Comparison of ENCODE assay signal across 8 cellular contexts in the genomic region with DNA sequence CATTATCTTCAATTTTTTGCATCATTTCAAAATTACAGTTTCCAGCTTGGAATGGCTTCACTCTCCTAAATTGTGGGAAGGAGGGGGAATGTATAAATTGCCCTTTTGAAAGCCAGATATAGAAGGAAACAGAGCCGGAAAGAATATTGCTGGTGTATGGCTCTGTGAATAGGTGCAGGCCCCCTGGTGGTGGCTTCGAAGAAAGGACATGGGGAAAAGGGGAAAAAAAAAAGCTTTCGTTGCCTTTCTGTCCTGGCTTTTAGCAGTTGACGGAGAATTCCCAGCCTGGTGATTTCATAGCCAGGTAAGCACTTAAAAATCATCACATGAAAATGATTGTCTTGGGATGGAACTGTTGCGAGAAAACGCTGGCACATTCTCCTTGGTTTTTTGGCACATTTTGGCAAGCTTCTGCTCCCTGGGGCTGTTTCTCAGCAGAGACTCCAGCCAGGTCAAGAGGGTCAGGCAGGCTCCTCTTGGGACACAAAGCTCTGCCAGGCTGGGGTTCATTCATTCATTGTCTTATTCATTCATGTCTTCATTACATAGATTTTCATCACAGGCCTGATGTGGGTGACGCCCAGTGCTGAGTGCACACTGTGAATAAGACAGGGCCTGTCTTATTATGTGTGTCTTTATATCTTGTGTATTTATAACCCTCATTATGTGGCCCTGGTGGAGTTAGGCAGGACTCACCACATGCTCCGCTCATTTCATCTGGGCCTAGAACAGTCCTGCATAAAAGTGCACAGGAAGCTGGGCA.
A peak's percentile ranks its signal among the peaks of the same experiment; 100 is the strongest.
DNase-seq lines count a peak whose midpoint lies in the region; ATAC-seq and TF ChIP-seq lines count a peak whose summit lies in the region.

No MANE protein-coding gene starts in this region.

- TF ChIP-seq CTCF in MM.1S (IDR thresholded peaks at IDR 0.05; ENCODE audit: low read length) (peak; percentile 83), SK-N-SH (IDR thresholded peaks at IDR 0.05) (peak; percentile 93), coronary artery (IDR thresholded peaks at IDR 0.05) (peak; percentile 80), liver (IDR thresholded peaks at IDR 0.05; ENCODE audit: low read depth, low read length, missing input control) (peak; percentile 77)

- CTCF ChIA-PET in SK-N-SH (lab: Yijun Ruan, JAX): interaction anchor here (0.6 to 7.2 kb wide), 77 partner anchors 8 to 1283 kb away, joined by 3 to 89 read pairs (median 4); a partner anchor contains a TSS

- H3K9ac ChIP-seq in MM.1S (ENCODE audit: low read length): no peak overlapping the region
- H3K9ac ChIP-seq in SK-N-SH: peak overlapping the region; percentile 87
- no peak overlapping the region for H3K9ac ChIP-seq in liver (ENCODE audit: low read depth in 1 of 2, low read length in 2 of 2)

- 20% methylated on average over 8 of the region's 8 CpGs for WGBS in SK-N-SH (ENCODE audit: low lambda C conversion rate)
- WGBS in liver: 34% methylated on average over 8 of the region's 8 CpGs

- POLR2A ChIA-PET in SK-N-SH (lab: Yijun Ruan, JAX): interaction anchor here (0.6 to 1.0 kb wide), 3 partner anchors 15 to 189 kb away, joined by 3 to 4 read pairs (median 3); no protein-coding TSS in a partner anchor

- H3K4me1 ChIP-seq in MM.1S (ENCODE audit: low read length): no peaks in the 10 kb centered on the region
- H3K4me1 ChIP-seq in SK-N-SH (ENCODE audit: control insufficient read depth in 1 of 2, insufficient read depth in 2 of 2, low read depth in 1 of 2, low read length in 1 of 2): peaks cover 34 to 42% of the 10 kb centered on the region in 2 experiments
- H3K4me1 ChIP-seq in liver (ENCODE audit: control insufficient read depth in 4 of 4, insufficient read depth in 4 of 4, low read length in 3 of 4): peaks cover 0 to 4% (median 1%) of the 10 kb centered on the region in 4 donors

- no peak overlapping the region for H3K4me2 ChIP-seq in MM.1S (ENCODE audit: low read depth, low read length)
- H3K4me2 ChIP-seq in SK-N-SH: peak overlapping the region; percentile 72

- H2AFZ ChIP-seq in MM.1S (ENCODE audit: low read length): no peak overlapping the region
- peak overlapping the region; percentile 54; the same call in 1 of the 2 replicates for H2AFZ ChIP-seq in SK-N-SH (ENCODE audit: low read depth)

- H3F3A ChIP-seq in MM.1S (ENCODE audit: insufficient read depth, low read length) (no peaks in the 10 kb centered on the region), SK-N-SH (replicated peaks; ENCODE audit: insufficient read depth) (peaks cover 58% of the 10 kb centered on the region)

- TF ChIP-seq EP300 in SK-N-SH (IDR thresholded peaks at IDR 0.05; ENCODE audit: borderline replicate concordance in 1 of 2, low read depth in 1 of 2, low read length in 1 of 2): peak; percentile 56 to 57; a peak in 1 of 4 replicates

- no peak overlapping the region for H3K27ac ChIP-seq in MM.1S (ENCODE audit: low read length)
- peak overlapping the region; percentile 81 to 99 for H3K27ac ChIP-seq in SK-N-SH (ENCODE audit: low read depth in 2 of 2, low read length in 1 of 2)
- peak overlapping the region; percentile 40 to 55 for H3K27ac ChIP-seq in coronary artery
- no peak overlapping the region for H3K27ac ChIP-seq in liver (ENCODE audit: low read depth in 1 of 2, low read length in 2 of 2)

- H3K9me2 ChIP-seq in MM.1S (replicated peaks; ENCODE audit: insufficient read depth, low read length) (no peaks in the 10 kb centered on the region), SK-N-SH (no peaks in the 10 kb centered on the region)

- no peak overlapping the region for H3K4me3 ChIP-seq in MM.1S (ENCODE audit: low read length)
- peak overlapping the region; percentile 5 to 55; a peak in 3 of 4 replicates for H3K4me3 ChIP-seq in SK-N-SH (ENCODE audit: low read depth in 2 of 2, low read length in 1 of 2)
- no peak overlapping the region for H3K4me3 ChIP-seq in coronary artery
- no peak overlapping the region for H3K4me3 ChIP-seq in liver (ENCODE audit: low read depth in 1 of 3, low read length in 3 of 3)

- H3K9me3 ChIP-seq in MM.1S (replicated peaks; ENCODE audit: insufficient read depth, low read length) (no peaks in the 10 kb centered on the region), SK-N-SH (no peaks in the 10 kb centered on the region), liver (ENCODE audit: control insufficient read depth in 4 of 4, low read length in 3 of 4) (no peaks in the 10 kb centered on the region)

- peak; percentile 20 for DNase-seq in NK-92 treated with Interleukin-12 subunit alpha and Interleukin-12 subunit beta, amount 100 ng/mL, for 24 hours (lab: John Stamatoyannopoulos, UW)
- no peak for DNase-seq in NK-92 (lab: John Stamatoyannopoulos, UW; ENCODE audit: unreplicated experiment)
- DNase-seq in MM.1S: peak; percentile 49
- DNase-seq in SK-N-SH: peak; percentile 77
- DNase-seq in coronary artery (ENCODE audit: low spot score): peak; percentile 88
- peak; percentile 7 to 27 for DNase-seq in stimulated activated CD4-positive, alpha-beta T cell treated with anti-CD3 and anti-CD28 coated beads, Interleukin-4, amount 100 ng/mL, for 4 hours

- TF ChIP-seq RAD21 in SK-N-SH (IDR thresholded peaks at IDR 0.05; ENCODE audit: low read length) (peak; percentile 73), liver (IDR thresholded peaks at IDR 0.05) (peak; percentile 76 to 80)

- H3K36me3 ChIP-seq in MM.1S (replicated peaks; ENCODE audit: insufficient read depth, low read length): no peaks in the 10 kb centered on the region
- H3K36me3 ChIP-seq in SK-N-SH (replicated peaks in 1 of 2; ENCODE audit: control insufficient read depth in 1 of 2, insufficient read depth in 2 of 2, low read length in 1 of 2): peaks cover 8 to 12% of the 10 kb centered on the region in 2 experiments
- peaks cover 0 to 2% (median 1%) of the 10 kb centered on the region in 4 donors for H3K36me3 ChIP-seq in liver (ENCODE audit: control insufficient read depth in 4 of 4, insufficient read depth in 3 of 4, low read depth in 1 of 4, low read length in 3 of 4)

- no peaks in the 10 kb centered on the region for H3K79me2 ChIP-seq in MM.1S (ENCODE audit: low read length)
- H3K79me2 ChIP-seq in SK-N-SH (ENCODE audit: insufficient read depth): peaks cover 63% of the 10 kb centered on the region

- no peaks in the 10 kb centered on the region for H3K27me3 ChIP-seq in MM.1S (replicated peaks; ENCODE audit: insufficient read depth, low read length)
- H3K27me3 ChIP-seq in SK-N-SH (ENCODE audit: insufficient read depth): no peaks in the 10 kb centered on the region
- H3K27me3 ChIP-seq in liver (ENCODE audit: control insufficient read depth in 4 of 4, insufficient read depth in 4 of 4, low read length in 3 of 4): no peaks in the 10 kb centered on the region

- no peaks in the 10 kb centered on the region for H4K20me1 ChIP-seq in MM.1S (ENCODE audit: insufficient read depth, low read length)
- no peaks in the 10 kb centered on the region for H4K20me1 ChIP-seq in SK-N-SH (ENCODE audit: insufficient read depth)

- no peak for ATAC-seq in GM18861 (IDR thresholded peaks at IDR 0.05; ENCODE audit: unreplicated experiment)

TF ChIP-seq in SK-N-SH, 30 proteins besides CTCF, POLR2A, EP300 and RAD21 (continues in another document):
- peak; percentile 86; the same call in 1 of the 2 replicates for TF ChIP-seq SIN3A (IDR thresholded peaks at IDR 0.05; ENCODE audit: borderline replicate concordance, low read depth, low read length)
- TF ChIP-seq JUND (IDR thresholded peaks at IDR 0.05): peak; percentile 57; the same call in 1 of the 2 replicates
- TF ChIP-seq, protein P1, sequence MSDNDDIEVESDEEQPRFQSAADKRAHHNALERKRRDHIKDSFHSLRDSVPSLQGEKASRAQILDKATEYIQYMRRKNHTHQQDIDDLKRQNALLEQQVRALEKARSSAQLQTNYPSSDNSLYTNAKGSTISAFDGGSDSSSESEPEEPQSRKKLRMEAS (IDR thresholded peaks at IDR 0.05; ENCODE audit: low read depth): no peak
- TF ChIP-seq NRF1 (IDR thresholded peaks at IDR 0.05; ENCODE audit: low read depth, low read length): no peak
- TF ChIP-seq TCF12 (IDR thresholded peaks at IDR 0.05): peak; percentile 54
- TF ChIP-seq NFIC (IDR thresholded peaks at IDR 0.05; ENCODE audit: borderline replicate concordance): peak; percentile 73
- no peak for TF ChIP-seq POLR2AphosphoS5 (IDR thresholded peaks at IDR 0.05; ENCODE audit: low read depth, low read length)
- no peak for TF ChIP-seq EZH2phosphoT487 (IDR thresholded peaks at IDR 0.05; ENCODE audit: borderline replicate concordance, low read depth)
- TF ChIP-seq RXRA (IDR thresholded peaks at IDR 0.05; ENCODE audit: borderline replicate concordance, low read depth): no peak
- no peak for TF ChIP-seq FOXJ3 (CRISPR knock-in tag; IDR thresholded peaks at IDR 0.05)
- TF ChIP-seq FOXM1 (IDR thresholded peaks at IDR 0.05; ENCODE audit: low read depth): no peak
- TF ChIP-seq FOSL2 (IDR thresholded peaks at IDR 0.05; ENCODE audit: borderline replicate concordance, low read depth): peak; percentile 28; the same call in 1 of the 2 replicates
- TF ChIP-seq MEF2A (IDR thresholded peaks at IDR 0.05; ENCODE audit: borderline replicate concordance, low read depth): no peak; the same call in 1 of the 2 replicates

TF ChIP-seq in liver, 16 proteins besides CTCF, POLR2A, EP300 and RAD21 (continues in another document):
- TF ChIP-seq FOXA1 (IDR thresholded peaks at IDR 0.05) (no peak), FOXA2 (IDR thresholded peaks at IDR 0.05) (no peak), JUND (IDR thresholded peaks at IDR 0.05) (no peak), TAF1 (conservative IDR thresholded peaks at IDR 0.05) (no peak)
- TF ChIP-seq, protein P2, sequence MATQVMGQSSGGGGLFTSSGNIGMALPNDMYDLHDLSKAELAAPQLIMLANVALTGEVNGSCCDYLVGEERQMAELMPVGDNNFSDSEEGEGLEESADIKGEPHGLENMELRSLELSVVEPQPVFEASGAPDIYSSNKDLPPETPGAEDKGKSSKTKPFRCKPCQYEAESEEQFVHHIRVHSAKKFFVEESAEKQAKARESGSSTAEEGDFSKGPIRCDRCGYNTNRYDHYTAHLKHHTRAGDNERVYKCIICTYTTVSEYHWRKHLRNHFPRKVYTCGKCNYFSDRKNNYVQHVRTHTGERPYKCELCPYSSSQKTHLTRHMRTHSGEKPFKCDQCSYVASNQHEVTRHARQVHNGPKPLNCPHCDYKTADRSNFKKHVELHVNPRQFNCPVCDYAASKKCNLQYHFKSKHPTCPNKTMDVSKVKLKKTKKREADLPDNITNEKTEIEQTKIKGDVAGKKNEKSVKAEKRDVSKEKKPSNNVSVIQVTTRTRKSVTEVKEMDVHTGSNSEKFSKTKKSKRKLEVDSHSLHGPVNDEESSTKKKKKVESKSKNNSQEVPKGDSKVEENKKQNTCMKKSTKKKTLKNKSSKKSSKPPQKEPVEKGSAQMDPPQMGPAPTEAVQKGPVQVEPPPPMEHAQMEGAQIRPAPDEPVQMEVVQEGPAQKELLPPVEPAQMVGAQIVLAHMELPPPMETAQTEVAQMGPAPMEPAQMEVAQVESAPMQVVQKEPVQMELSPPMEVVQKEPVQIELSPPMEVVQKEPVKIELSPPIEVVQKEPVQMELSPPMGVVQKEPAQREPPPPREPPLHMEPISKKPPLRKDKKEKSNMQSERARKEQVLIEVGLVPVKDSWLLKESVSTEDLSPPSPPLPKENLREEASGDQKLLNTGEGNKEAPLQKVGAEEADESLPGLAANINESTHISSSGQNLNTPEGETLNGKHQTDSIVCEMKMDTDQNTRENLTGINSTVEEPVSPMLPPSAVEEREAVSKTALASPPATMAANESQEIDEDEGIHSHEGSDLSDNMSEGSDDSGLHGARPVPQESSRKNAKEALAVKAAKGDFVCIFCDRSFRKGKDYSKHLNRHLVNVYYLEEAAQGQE (IDR thresholded peaks at IDR 0.05): no peak

Comparison
In these comparisons a context has a peak if more than half of its experiments do, and no peak if none do; other contexts are left out.
1. H3K27ac ChIP-seq: peak in SK-N-SH (2 of 2) and coronary artery (2 of 2); none in MM.1S (single experiment) and liver (0 of 2).
2. H3K4me3 ChIP-seq: peak in SK-N-SH (2 of 2); none in MM.1S (single experiment), coronary artery (single experiment) and liver (0 of 3).
3. Peak in every context shown above with its lines, with median percentiles within 50 percentile points of each other: CTCF ChIP-seq.